Comparison of ENCODE assay signal across 1 cellular context in genomic region chr1:160367516-160367900, GRCh38.
TF ChIP-seq lines count a peak whose summit lies in the region.

No MANE protein-coding gene starts in this region.

TF ChIP-seq in GM23338, 12 proteins besides CTCF, POLR2A, EP300 and RAD21:
- no peak for TF ChIP-seq ZNF462 (CRISPR knock-in tag; IDR thresholded peaks at IDR 0.05)
